In the genomic region with DNA sequence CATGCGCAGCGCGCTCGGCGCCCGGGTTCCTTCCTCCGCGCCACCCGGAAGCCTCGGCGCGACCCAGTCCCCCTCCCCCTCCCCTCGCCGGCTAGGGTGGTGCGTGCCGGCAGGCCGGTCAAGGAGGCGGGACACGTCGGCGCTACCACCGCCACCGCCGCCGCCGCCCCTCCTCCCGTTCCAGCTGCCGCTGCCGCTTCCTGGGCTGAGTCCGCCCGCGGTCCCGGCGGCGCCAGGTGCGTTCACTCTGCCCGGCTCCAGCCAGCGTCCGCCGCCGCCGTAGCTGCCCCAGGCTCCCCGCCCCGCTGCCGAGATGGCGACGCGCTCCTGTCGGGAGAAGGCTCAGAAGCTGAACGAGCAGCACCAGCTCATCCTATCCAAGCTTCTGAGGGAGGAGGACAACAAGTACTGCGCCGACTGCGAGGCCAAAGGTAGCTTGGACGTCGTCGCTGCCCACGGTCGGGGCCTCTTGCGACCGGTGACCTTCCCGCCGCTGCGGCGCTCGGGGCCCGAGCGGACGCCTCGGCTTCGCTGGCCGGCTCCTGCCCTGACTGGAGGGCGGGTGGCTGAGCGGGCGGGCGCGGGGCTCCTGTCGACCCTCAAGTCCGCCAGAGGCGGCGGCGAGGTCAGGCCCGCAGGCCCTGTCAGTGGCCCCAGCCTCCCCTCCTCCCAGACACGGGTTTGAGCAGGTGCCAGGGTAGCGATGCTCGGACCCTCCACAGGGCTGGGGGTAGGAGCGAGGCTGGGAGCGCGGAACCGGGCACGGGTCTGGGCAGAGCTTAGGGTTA, we compare ENCODE assay signal across 8 cellular contexts.
DNase-seq lines count a peak whose midpoint lies in the region; ATAC-seq and TF ChIP-seq lines count a peak whose summit lies in the region.

A gene (plus strand): TSS at position 173 of the 788 bp plus-strand sequence. CDS start 141 bp downstream, at position 314.

- no peak for TF ChIP-seq CTCF in AG09319 (IDR thresholded peaks at IDR 0.05; ENCODE audit: low read depth, low read length)

- peak; percentile 88 for ATAC-seq in HG03175 (IDR thresholded peaks at IDR 0.05; ENCODE audit: unreplicated experiment)

- peak; percentile 86 for TF ChIP-seq POLR2A in GM18951 (IDR thresholded peaks at IDR 0.05; ENCODE audit: extremely low read depth, insufficient read depth, insufficient read length)

- in situ Hi-C loops in GM18951 (cut with MboI; ENCODE audit: low sequenced_read_pairs, unreplicated experiment): no loop called here

- peak; percentile 77 for DNase-seq in AG09319 (ENCODE audit: extremely low read depth, low read depth)
- peak; percentile 84 for DNase-seq in NCI-H2227 treated with DMSO at 0.1 percent for 48 hours (lab: John Stamatoyannopoulos, UW)
- peak; percentile 82 for DNase-seq in activated CD4-positive, CD25-positive, alpha-beta regulatory T cell treated with anti-CD3 and anti-CD28 coated beads, Interleukin-2, amount 50 U/mL, for 16 hours (ENCODE audit: low read depth, low spot score)
- peak; percentile 88 for DNase-seq in central memory CD4-positive, alpha-beta T cell
- DNase-seq in iris pigment epithelial cell (ENCODE audit: low read depth): peak; percentile 78
- peak; percentile 89 to 95 for DNase-seq in stimulated activated CD4-positive, alpha-beta T cell treated with anti-CD3 and anti-CD28 coated beads, Interleukin-12 subunit alpha, Interleukin-12 subunit beta, amount 100 ng/mL, for 24 hours (ENCODE audit: low read depth in 2 of 2)

Comparison
In these comparisons a context has a peak if more than half of its experiments do, and no peak if none do; other contexts are left out.
1. Peak in every context shown above with its lines: DNase-seq and ATAC-seq.